ENCODE assay signal across 12 cellular contexts in genomic region chr4:6217716-6218381, GRCh38. TPM values are rescaled to one million over a fixed set of nuclear protein-coding genes. Genes with fewer than 3 reads are reported as not detected.
DNase-seq lines count a peak whose midpoint lies in the region; ATAC-seq and FAIRE-seq lines count a peak whose summit lies in the region.
"Had no signal": no experiment of that assay in that cellular context is flagged by ENCODE, and none has a peak within 500 bp of the region (broad histone marks: within the 10 kb centered on the region; RNA-seq: fewer than 3 reads in every experiment).

No MANE protein-coding gene starts in this region.

- H3K36me3 ChIP-seq in CD4-positive, alpha-beta memory T cell (ENCODE audit: insufficient read depth, low read length): no peaks in the 10 kb centered on the region
- H3K36me3 ChIP-seq: WERI-Rb-1 had no signal

- POLR2A ChIA-PET in CD4-positive, alpha-beta memory T cell (lab: Charles Lee; ENCODE audit: partially characterized antibody): no interaction called here

- peak; percentile 87 for ATAC-seq in GM21360 (IDR thresholded peaks at IDR 0.05; ENCODE audit: unreplicated experiment)
- peak; percentile 87 for ATAC-seq in HG03039 (IDR thresholded peaks at IDR 0.05; ENCODE audit: unreplicated experiment)

- H3K27me3 ChIP-seq in CD4-positive, alpha-beta memory T cell (ENCODE audit: insufficient read depth, low read length): peaks cover 22% of the 10 kb centered on the region

- no peak overlapping the region for H3K4me3 ChIP-seq in CD4-positive, alpha-beta memory T cell (ENCODE audit: low read length in 2 of 2)

- H3K4me3 Mint-ChIP-seq in CD4-positive, alpha-beta memory T cell: no peak overlapping the region

- FAIRE-seq in GM18507 (lab: Jason Lieb, UNC): peak; percentile 65
- FAIRE-seq: endometrium had no signal

- H3K9me3 Mint-ChIP-seq in CD4-positive, alpha-beta memory T cell: peaks cover 0 to 12% (median 7%) of the 10 kb centered on the region in 8 donors

- CTCF ChIA-PET in CD4-positive, alpha-beta memory T cell (lab: Charles Lee; ENCODE audit: partially characterized antibody): interaction anchor here (0.6 kb wide), 1 partner anchor 33 kb away, joined by 4 read pairs; no protein-coding TSS in a partner anchor

- peaks cover 0 to 5% (median 2%) of the 10 kb centered on the region in 4 donors for H3K4me1 Mint-ChIP-seq in CD4-positive, alpha-beta memory T cell

- H3K4me1 ChIP-seq in CD4-positive, alpha-beta memory T cell (ENCODE audit: insufficient read depth, low read length): no peaks in the 10 kb centered on the region

- DNase-seq in GM18507 (ENCODE audit: extremely low spot score, insufficient read length, low read depth): no peak
- peak; percentile 62 for DNase-seq in NAMALWA (ENCODE audit: low spot score)
- DNase-seq in stimulated activated CD4-positive, alpha-beta T cell treated with anti-CD3 and anti-CD28 coated beads, Interleukin-15, amount 100 ng/mL, for 24 hours: no peak
- no peak for DNase-seq in central memory CD4-positive, alpha-beta T cell
- DNase-seq in CD4-positive, alpha-beta memory T cell: no peak
- no peak for DNase-seq in SKM-1 (lab: John Stamatoyannopoulos, UW; ENCODE audit: unreplicated experiment)
- DNase-seq: hippocampal formation, WERI-Rb-1 had no signal

- intact Hi-C loops in CD4-positive, alpha-beta memory T cell (cut with micrococcal nuclease): no loop called here

- no peak overlapping the region for H3K27ac ChIP-seq in CD4-positive, alpha-beta memory T cell (ENCODE audit: low read depth, low read length)
- H3K27ac ChIP-seq: WERI-Rb-1 had no signal

- no peaks in the 10 kb centered on the region for H3K36me3 Mint-ChIP-seq in CD4-positive, alpha-beta memory T cell

- no peak overlapping the region for H3K27ac Mint-ChIP-seq in CD4-positive, alpha-beta memory T cell
- H3K27ac Mint-ChIP-seq: progenitor cell of endocrine pancreas had no signal

- no peaks in the 10 kb centered on the region for H3K9me3 ChIP-seq in CD4-positive, alpha-beta memory T cell (ENCODE audit: control insufficient read depth in 1 of 2, low read length in 2 of 2)

- peaks cover 22 to 34% of the 10 kb centered on the region in 2 donors for H3K27me3 Mint-ChIP-seq in CD4-positive, alpha-beta memory T cell

RNA-seq across cellular contexts. Expression of gene JAKMIP1, which starts 17.5 kb away (rescaled TPM):
- 1 to 10 TPM; 3.0 to 3.7 TPM for total RNA-seq in CD4-positive, alpha-beta memory T cell
- polyA plus RNA-seq in CD4-positive, alpha-beta memory T cell: 10 to 100 TPM in 1 of 2 donors, 1 to 10 TPM in 1; 2.5 to 11.5 TPM

RNA-seq across cellular contexts. Expression of gene WFS1, which starts 51.8 kb away (rescaled TPM):
- total RNA-seq in CD4-positive, alpha-beta memory T cell: 1 to 10 TPM; 5.4 to 5.5 TPM
- 1 to 10 TPM; 2.6 to 3.2 TPM for polyA plus RNA-seq in CD4-positive, alpha-beta memory T cell
